ENCODE assay signal across 8 cellular contexts in genomic region chr2:65129613-65130439, GRCh38. TPM values are rescaled to one million over a fixed set of nuclear protein-coding genes. Genes with fewer than 3 reads are reported as not detected.
DNase-seq lines count a peak whose midpoint lies in the region; FAIRE-seq and TF ChIP-seq lines count a peak whose summit lies in the region.

TSS of gene RAB1A (minus strand) at chr2:65130106. CDS start at chr2:65129915, 191 bp downstream.

- no peaks in the 10 kb centered on the region for H3K36me3 ChIP-seq in neutrophil

- DNase-seq in HFFc6: peak; percentile 99
- DNase-seq in NAMALWA (ENCODE audit: low spot score): peak; percentile 99
- peak; percentile 99 for DNase-seq in SK-N-DZ (ENCODE audit: low spot score)
- DNase-seq in activated naive CD4-positive, alpha-beta T cell treated with anti-CD3 and anti-CD28 coated beads for 36 hours: peak; percentile 100
- peak; percentile 97 for DNase-seq in frontal cortex (ENCODE audit: low spot score in 2 of 2)
- DNase-seq in substantia nigra (lab: John Stamatoyannopoulos, UW): peak; percentile 74 to 100 (median 99)

- H3K4me1 ChIP-seq in neutrophil (ENCODE audit: control insufficient read depth in 1 of 2, insufficient read depth in 1 of 2, low read depth in 1 of 2, low read length in 1 of 2): peaks cover 46% of the 10 kb centered on the region in 2 experiments

- H3K27me3 ChIP-seq in neutrophil: no peaks in the 10 kb centered on the region

- H3K27ac ChIP-seq in neutrophil (peak within 1 kb of the TSS; percentile 96), substantia nigra (ENCODE audit: low read depth, low read length, poor library complexity, severe bottlenecking) (peak within 1 kb of the TSS; percentile 93)

- intact Hi-C loops in activated naive CD4-positive, alpha-beta T cell treated with anti-CD3 and anti-CD28 coated beads for 36 hours (cut with micrococcal nuclease): loop anchor here (1.0 to 5.0 kb wide), 13 partner anchors 17 to 1542 kb away; partner anchors contain the start of genes ACTR2, AFTPH, MDH1 and SERTAD2

- peak within 1 kb of the TSS; percentile 99 for H3K27ac Mint-ChIP-seq in HFFc6
- peak within 1 kb of the TSS; percentile 94 for H3K27ac Mint-ChIP-seq in activated naive CD4-positive, alpha-beta T cell treated with anti-CD3 and anti-CD28 coated beads for 36 hours

- peak; percentile 76 for TF ChIP-seq CTCF in HFFc6 (IDR thresholded peaks at IDR 0.05)
- TF ChIP-seq CTCF in neutrophil (IDR thresholded peaks at IDR 0.05): no peak

- H3K4me3 ChIP-seq in GM08714 (ENCODE audit: low read length): peak within 1 kb of the TSS; percentile 100
- H3K4me3 ChIP-seq in neutrophil (ENCODE audit: low read depth in 1 of 2, low read length in 1 of 2): peak within 1 kb of the TSS; percentile 74 to 80

- H3K36me3 Mint-ChIP-seq in HFFc6 (ENCODE audit: low read depth): peaks cover 20% of the 10 kb centered on the region
- H3K36me3 Mint-ChIP-seq in activated naive CD4-positive, alpha-beta T cell treated with anti-CD3 and anti-CD28 coated beads for 36 hours (ENCODE audit: low read depth): peaks cover 2% of the 10 kb centered on the region

- H3K4me1 Mint-ChIP-seq in HFFc6 (ENCODE audit: low read depth): peaks cover 40% of the 10 kb centered on the region
- peaks cover 37% of the 10 kb centered on the region for H3K4me1 Mint-ChIP-seq in activated naive CD4-positive, alpha-beta T cell treated with anti-CD3 and anti-CD28 coated beads for 36 hours (ENCODE audit: low read depth)

- H3K9me3 Mint-ChIP-seq in HFFc6: no peaks in the 10 kb centered on the region
- no peaks in the 10 kb centered on the region for H3K9me3 Mint-ChIP-seq in activated naive CD4-positive, alpha-beta T cell treated with anti-CD3 and anti-CD28 coated beads for 36 hours

- no peaks in the 10 kb centered on the region for H3K9me3 ChIP-seq in neutrophil

- peaks cover 5% of the 10 kb centered on the region for H3K27me3 Mint-ChIP-seq in HFFc6 (ENCODE audit: insufficient read depth)
- no peaks in the 10 kb centered on the region for H3K27me3 Mint-ChIP-seq in activated naive CD4-positive, alpha-beta T cell treated with anti-CD3 and anti-CD28 coated beads for 36 hours (ENCODE audit: low read depth)

- no peak for FAIRE-seq in frontal cortex (lab: Jason Lieb, UNC)

- CTCF ChIA-PET in activated naive CD4-positive, alpha-beta T cell treated with anti-CD3 and anti-CD28 coated beads for 36 hours (lab: Charles Lee): interaction anchor here (0.7 to 2.4 kb wide), 10 partner anchors 9 to 212 kb away, joined by 3 to 11 read pairs (median 4); no protein-coding TSS in a partner anchor

- peak within 1 kb of the TSS; percentile 99 for H3K4me3 Mint-ChIP-seq in HFFc6
- H3K4me3 Mint-ChIP-seq in activated naive CD4-positive, alpha-beta T cell treated with anti-CD3 and anti-CD28 coated beads for 36 hours: peak within 1 kb of the TSS; percentile 95

RNA-seq across cellular contexts. Expression of gene RAB1A, which starts in this region (rescaled TPM):
- 100 to 1,000 TPM; 204 to 230 (median 222) TPM for total RNA-seq in HFFc6 (2021; fragmentation: NEBNext Ultra II Directional; extraction: Animal tissue kit (Norgen Biotek cat#: 25700))
- 74.7 and 78.9 TPM in 2 replicates for polyA plus RNA-seq in SK-N-DZ (2014; cell fraction: cytosol; rRNA removed)
- 46.5 and 46.9 TPM in 2 replicates for polyA plus RNA-seq in SK-N-DZ (2014; cell fraction: nucleus; rRNA removed)
- total RNA-seq in activated naive CD4-positive, alpha-beta T cell treated with anti-CD3 and anti-CD28 coated beads for 36 hours: 10 to 100 TPM; 60.8 to 61.3 TPM
- total RNA-seq in frontal cortex: 101 TPM

Comparison
In these comparisons a context has a peak if more than half of its experiments do, and no peak if none do; other contexts are left out.
1. Peak in every context shown above with its lines: DNase-seq, H3K4me3 ChIP-seq and H3K27ac ChIP-seq.